8 cellular contexts compared by ENCODE assay signal in genomic region chr20:1301031-1301529, GRCh38. TPM values are rescaled to one million over a fixed set of nuclear protein-coding genes. Genes with fewer than 3 reads are reported as not detected.
DNase-seq lines count a peak whose midpoint lies in the region; ATAC-seq and TF ChIP-seq lines count a peak whose summit lies in the region.
"Had no signal": no experiment of that assay in that cellular context is flagged by ENCODE, and none has a peak within 500 bp of the region (broad histone marks: within the 10 kb centered on the region; RNA-seq: fewer than 3 reads in every experiment).

No MANE protein-coding gene starts in this region.

- H3K4me1 Mint-ChIP-seq in activated CD4-positive, alpha-beta T cell treated with anti-CD3 and anti-CD28 coated beads, Interleukin-2, amount 10 ng/mL, durations not matched to agents 24 days and 14 days = peaks cover 20% of the 10 kb centered on the region

- no peaks in the 10 kb centered on the region for H3K36me3 Mint-ChIP-seq in activated CD4-positive, alpha-beta T cell treated with anti-CD3 and anti-CD28 coated beads, Interleukin-2, amount 10 ng/mL, durations not matched to agents 24 days and 14 days (ENCODE audit: low read depth)

- no peak for ATAC-seq in GM18517 (IDR thresholded peaks at IDR 0.05; ENCODE audit: unreplicated experiment)

- DNase-seq in Kasumi-1 (lab: John Stamatoyannopoulos, UW) (peak; percentile 70 to 74), epithelial cell of esophagus (ENCODE audit: low read depth) (peak; percentile 61), NCI-H2227 treated with DMSO at 0.1 percent for 48 hours (lab: John Stamatoyannopoulos, UW) (no peak), NCI-H1694 treated with DMSO at 0.1 percent for 48 hours (lab: John Stamatoyannopoulos, UW) (no peak)
- peak; percentile 88 for DNase-seq in activated CD4-positive, alpha-beta T cell treated with anti-CD3 and anti-CD28 coated beads, Interleukin-2, amount 10 ng/mL, durations not matched to agents 24 days and 14 days
- DNase-seq in stimulated activated CD8-positive, alpha-beta memory T cell treated with anti-CD3 and anti-CD28 coated beads, Interleukin-7, amount 100 ng/mL, for 4 hours (ENCODE audit: low read depth in 2 of 2) = peak; percentile 36

- H3K4me3 ChIP-seq in epithelial cell of esophagus (ENCODE audit: low read length) = no peak overlapping the region
- H3K4me3 ChIP-seq: Peyer's patch had no signal

- H3K27ac Mint-ChIP-seq in activated CD4-positive, alpha-beta T cell treated with anti-CD3 and anti-CD28 coated beads, Interleukin-2, amount 10 ng/mL, durations not matched to agents 24 days and 14 days = peak overlapping the region; percentile 90

- no peak for TF ChIP-seq CTCF in epithelial cell of esophagus (IDR thresholded peaks at IDR 0.05; ENCODE audit: insufficient read depth, low read depth, low read length, missing control alignments)

- H3K27me3 Mint-ChIP-seq in activated CD4-positive, alpha-beta T cell treated with anti-CD3 and anti-CD28 coated beads, Interleukin-2, amount 10 ng/mL, durations not matched to agents 24 days and 14 days = no peaks in the 10 kb centered on the region

- H3K9me3 Mint-ChIP-seq in activated CD4-positive, alpha-beta T cell treated with anti-CD3 and anti-CD28 coated beads, Interleukin-2, amount 10 ng/mL, durations not matched to agents 24 days and 14 days = no peaks in the 10 kb centered on the region

- intact Hi-C loops in activated CD4-positive, alpha-beta T cell treated with anti-CD3 and anti-CD28 coated beads, Interleukin-2, amount 10 ng/mL, durations not matched to agents 24 days and 14 days (cut with micrococcal nuclease) = loop anchor here (2.0 to 5.0 kb wide), 2 partner anchors 24 to 74 kb away; partner anchors contain the start of gene RAD21L1

- H3K4me3 Mint-ChIP-seq in activated CD4-positive, alpha-beta T cell treated with anti-CD3 and anti-CD28 coated beads, Interleukin-2, amount 10 ng/mL, durations not matched to agents 24 days and 14 days = peak overlapping the region; percentile 80

RNA-seq across cellular contexts. Expression of gene SDCBP2, which starts 27.9 kb away (rescaled TPM):
- total RNA-seq in activated CD4-positive, alpha-beta T cell treated with anti-CD3 and anti-CD28 coated beads, Interleukin-2, amount 10 ng/mL, durations not matched to agents 24 days and 14 days = 2.0 and 3.0 TPM in 2 replicates

RNA-seq across cellular contexts. Expression of gene SNPH, which starts 35.0 kb away (rescaled TPM):
- 1.7 and 1.8 TPM in 2 replicates for total RNA-seq in activated CD4-positive, alpha-beta T cell treated with anti-CD3 and anti-CD28 coated beads, Interleukin-2, amount 10 ng/mL, durations not matched to agents 24 days and 14 days

Comparison
In these comparisons a context has a peak if more than half of its experiments do, and no peak if none do; other contexts are left out.
1. DNase-seq: peak in Kasumi-1 (2 of 2), activated CD4-positive, alpha-beta T cell treated with anti-CD3 and anti-CD28 coated beads, Interleukin-2, amount 10 ng/mL, durations not matched to agents 24 days and 14 days (single experiment), epithelial cell of esophagus (single experiment) and stimulated activated CD8-positive, alpha-beta memory T cell treated with anti-CD3 and anti-CD28 coated beads, Interleukin-7, amount 100 ng/mL, for 4 hours (2 of 2); none in NCI-H2227 treated with DMSO at 0.1 percent for 48 hours (single experiment) and NCI-H1694 treated with DMSO at 0.1 percent for 48 hours (single experiment).